Comparison of ENCODE assay signal across 12 cellular contexts in the genomic region with DNA sequence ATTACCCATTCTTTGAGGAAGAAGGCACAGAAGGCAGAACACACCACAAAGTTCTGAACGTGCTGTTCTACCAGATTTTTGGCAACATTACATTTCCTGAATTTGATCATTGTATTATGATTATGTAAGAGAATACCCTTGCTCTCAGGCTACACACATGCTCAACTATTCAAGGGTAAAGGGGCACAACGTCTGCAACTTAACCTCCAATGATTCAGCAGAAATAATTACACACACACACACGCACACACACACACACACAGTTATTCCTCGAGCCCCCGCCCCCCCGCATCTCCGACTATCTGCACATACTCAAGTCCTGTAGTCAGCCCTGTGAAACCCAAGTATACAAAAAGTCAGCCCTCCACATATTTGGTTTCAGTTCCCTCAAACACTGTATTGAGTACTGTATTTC. TPM values are rescaled to one million over a fixed set of nuclear protein-coding genes. Genes with fewer than 3 reads are reported as not detected.
A peak's percentile ranks its signal among the peaks of the same experiment; 100 is the strongest.
DNase-seq lines count a peak whose midpoint lies in the region; ATAC-seq, FAIRE-seq and TF ChIP-seq lines count a peak whose summit lies in the region.
"Had no signal": no experiment of that assay in that cellular context is flagged by ENCODE, and none has a peak within 500 bp of the region (broad histone marks: within the 10 kb centered on the region; RNA-seq: fewer than 3 reads in every experiment).

No MANE protein-coding gene starts in this region.

- 50 to 59% (median 52%) methylated on average over 7 of the region's 7 CpGs for WGBS in psoas muscle, 3 donors

- H3K4me1 ChIP-seq in psoas muscle: peaks cover 17% of the 10 kb centered on the region
- H3K4me1 ChIP-seq in vagina: peaks cover 20% of the 10 kb centered on the region

- TF ChIP-seq POLR2A in GM12891 (IDR thresholded peaks at IDR 0.05; ENCODE audit: low read depth, low read length) (no peak), vagina (IDR thresholded peaks at IDR 0.05) (no peak)

- H3K27ac ChIP-seq in SK-N-MC: peak overlapping the region; percentile 48; the same call in 1 of the 2 replicates
- peak overlapping the region; percentile 23 for H3K27ac ChIP-seq in psoas muscle
- H3K27ac ChIP-seq in vagina: no peak overlapping the region

- FAIRE-seq in GM12891 (lab: Jason Lieb, UNC): no peak
- FAIRE-seq: TTC549 had no signal

- DNase-seq in GM12891 (ENCODE audit: insufficient read length, low spot score) (no peak), SK-N-MC (ENCODE audit: low read depth, low spot score) (no peak), fibroblast of pulmonary artery (ENCODE audit: low read depth) (peak; percentile 96), psoas muscle (peak in 1 of 2 donors; percentile 71), amygdala (lab: John Stamatoyannopoulos, UW) (no peak), vagina (ENCODE audit: extremely low spot score in 2 of 2) (no peak), superior temporal gyrus (ENCODE audit: extremely low spot score) (no peak)
- DNase-seq: activated T-cell treated with anti-CD3 and anti-CD28 coated beads, Interleukin-2, amount 50 U/mL, for 48 hours; cortex of kidney; NCI-H1694 had no signal

- H3K9me3 ChIP-seq in SK-N-MC (ENCODE audit: low read depth, low read length): no peaks in the 10 kb centered on the region
- H3K9me3 ChIP-seq in psoas muscle: no peaks in the 10 kb centered on the region
- no peaks in the 10 kb centered on the region for H3K9me3 ChIP-seq in vagina

- intact Hi-C loops in psoas muscle (cut with DNase I) (no loop called here), vagina (cut with DNase I) (no loop called here)

- peaks cover 97% of the 10 kb centered on the region for H3K36me3 ChIP-seq in SK-N-MC (ENCODE audit: insufficient read depth, low read length)
- peaks cover 9 to 90% of the 10 kb centered on the region in 2 donors for H3K36me3 ChIP-seq in psoas muscle (ENCODE audit: insufficient read depth in 1 of 2, low read depth in 1 of 2)
- peaks cover 0 to 82% of the 10 kb centered on the region in 2 donors for H3K36me3 ChIP-seq in vagina

- H3K27me3 ChIP-seq in psoas muscle (ENCODE audit: insufficient read depth in 3 of 3, low read length in 2 of 3) (no peaks in the 10 kb centered on the region), vagina (no peaks in the 10 kb centered on the region)

- H3K9ac ChIP-seq in SK-N-MC (ENCODE audit: insufficient read length): no peak overlapping the region

- ATAC-seq in psoas muscle (peak; percentile 35 to 55 (median 40)), HG03342 (IDR thresholded peaks at IDR 0.05; ENCODE audit: unreplicated experiment) (no peak)

- H3K4me3 ChIP-seq in SK-N-MC (no peak overlapping the region), fibroblast of pulmonary artery (replicated peaks; ENCODE audit: low read depth, low read length) (no peak overlapping the region), psoas muscle (no peak overlapping the region), vagina (no peak overlapping the region)

- TF ChIP-seq CTCF in fibroblast of pulmonary artery (IDR thresholded peaks at IDR 0.05; ENCODE audit: low read length, missing control alignments): no peak
- TF ChIP-seq CTCF in psoas muscle (IDR thresholded peaks at IDR 0.05): no peak
- no peak for TF ChIP-seq CTCF in vagina (IDR thresholded peaks at IDR 0.05)

TF ChIP-seq in GM12891, 5 proteins besides CTCF, POLR2A, EP300 and RAD21:
- peak; percentile 76 for TF ChIP-seq SPI1 (IDR thresholded peaks at IDR 0.05; ENCODE audit: low read depth, low read length)
- no peak for TF ChIP-seq PAX5 (IDR thresholded peaks at IDR 0.05; ENCODE audit: insufficient read depth, low read length, severe bottlenecking)
- no peak for TF ChIP-seq POLR2AphosphoS5 (IDR thresholded peaks at IDR 0.05; ENCODE audit: low read depth, low read length)
- no peak for TF ChIP-seq TAF1 (IDR thresholded peaks at IDR 0.05; ENCODE audit: low read depth, low read length)
- TF ChIP-seq POU2F2 (IDR thresholded peaks at IDR 0.05; ENCODE audit: low read depth, low read length): no peak

RNA-seq across cellular contexts. Expression of a gene that starts 26.8 kb away (rescaled TPM):
- polyA plus RNA-seq in GM12891 (2012; ENCODE audit: low read depth, missing spikeins): 79.3 TPM
- 100 to 1,000 TPM in 2 of 4 donors, 10 to 100 TPM in 2; 55.5 to 116 (median 91.7) TPM for total RNA-seq in psoas muscle
- 100 to 1,000 TPM; 108 to 197 (median 135) TPM for polyA plus RNA-seq in psoas muscle
- 149 TPM for total RNA-seq in vagina
